Comparison of ENCODE assay signal across 10 cellular contexts in the genomic region with DNA sequence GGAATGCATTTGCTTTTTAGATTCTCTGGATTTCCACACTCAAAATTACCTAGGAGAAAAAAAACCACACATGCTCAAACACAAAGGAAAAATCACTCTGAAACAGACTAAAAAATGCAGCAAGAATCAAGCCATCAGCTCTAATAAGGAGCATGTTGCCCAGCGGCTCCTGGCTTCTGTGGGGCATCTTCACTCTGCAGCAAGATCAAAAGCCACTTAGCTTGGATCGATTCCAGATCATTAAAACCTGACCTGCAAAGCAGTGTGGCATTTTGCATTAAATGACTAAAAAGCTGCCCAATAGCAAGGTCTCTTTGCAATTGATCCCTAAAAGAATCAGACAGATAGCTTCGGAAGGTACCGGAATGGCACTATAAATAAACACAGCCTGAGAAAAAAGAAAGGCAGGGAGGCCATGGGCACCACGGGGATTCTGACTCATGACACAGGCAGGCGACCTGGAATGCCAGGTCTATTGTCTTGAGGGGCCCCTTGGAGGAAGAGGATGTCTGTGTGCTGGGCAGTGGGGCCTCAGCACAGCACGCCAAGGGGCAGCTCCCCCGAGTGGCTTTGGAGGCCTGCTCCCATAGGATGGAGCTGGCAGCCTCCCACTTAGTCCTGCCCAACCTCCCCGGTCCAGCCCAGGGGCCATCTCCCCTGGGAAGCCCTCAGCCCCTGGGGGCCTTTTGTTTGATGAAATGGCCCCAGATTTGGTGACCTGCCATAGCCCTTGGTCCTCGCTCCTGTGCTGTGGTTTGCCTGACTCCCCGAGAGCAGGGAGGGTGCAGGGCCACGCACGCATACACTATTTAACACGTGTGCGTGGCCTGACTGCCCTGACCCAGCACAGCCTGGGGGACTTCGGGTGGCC. TPM values are rescaled to one million over a fixed set of nuclear protein-coding genes. Genes with fewer than 3 reads are reported as not detected.
A peak's percentile ranks its signal among the peaks of the same experiment; 100 is the strongest.
DNase-seq lines count a peak whose midpoint lies in the region; ATAC-seq and TF ChIP-seq lines count a peak whose summit lies in the region.
"Had no signal": no experiment of that assay in that cellular context is flagged by ENCODE, and none has a peak within 500 bp of the region (broad histone marks: within the 10 kb centered on the region; RNA-seq: fewer than 3 reads in every experiment).

No MANE protein-coding gene starts in this region.

- ATAC-seq in GM18867 (IDR thresholded peaks at IDR 0.05; ENCODE audit: unreplicated experiment), result no peak
- no peak for ATAC-seq in GM18498 (IDR thresholded peaks at IDR 0.05; ENCODE audit: unreplicated experiment)

- no peak overlapping the region for H3K4me3 ChIP-seq in foreskin fibroblast (ENCODE audit: low read depth in 1 of 2, low read length in 2 of 2)
- H3K4me3 ChIP-seq: SK-N-MC had no signal

- DNase-seq in H4 (ENCODE audit: low spot score) (peak; percentile 79), SW 1271 (lab: John Stamatoyannopoulos, UW) (peak; percentile 44 to 87), foreskin fibroblast (peak; percentile 43 to 58), pulmonary artery endothelial cell (ENCODE audit: low read depth, low spot score) (peak; percentile 89), NCI-H1436 treated with DMSO at 0.1 percent for 48 hours (lab: John Stamatoyannopoulos, UW) (no peak)
- DNase-seq: posterior cingulate gyrus had no signal

- no peak for TF ChIP-seq CTCF in foreskin fibroblast (IDR thresholded peaks at IDR 0.05; ENCODE audit: low read depth, low read length)

RNA-seq across cellular contexts. Expression of a gene that starts 7.6 kb away (rescaled TPM):
- 25.9 and 40.9 TPM in 2 replicates for total RNA-seq in H4 (2014; rRNA removed; shearing (Covaris generic))
- 40.4 and 58.0 TPM in 2 replicates for total RNA-seq in pulmonary artery endothelial cell

RNA-seq across cellular contexts. Expression of a gene that starts 22.5 kb away (rescaled TPM):
- total RNA-seq in H4 (2014; rRNA removed; shearing (Covaris generic)), result not detected in 2 replicates
- total RNA-seq in pulmonary artery endothelial cell, result not detected in 2 replicates
- total RNA-seq: frontal cortex had no signal

RNA-seq across cellular contexts. Expression of a gene that starts 34.6 kb away (rescaled TPM):
- 0.06 TPM in 1 of 2 replicates, not detected in the other for total RNA-seq in H4 (2014; rRNA removed; shearing (Covaris generic))
- total RNA-seq in pulmonary artery endothelial cell, result not detected in 2 replicates
- total RNA-seq: frontal cortex had no signal
